8 cellular contexts compared by ENCODE assay signal in the genomic region with DNA sequence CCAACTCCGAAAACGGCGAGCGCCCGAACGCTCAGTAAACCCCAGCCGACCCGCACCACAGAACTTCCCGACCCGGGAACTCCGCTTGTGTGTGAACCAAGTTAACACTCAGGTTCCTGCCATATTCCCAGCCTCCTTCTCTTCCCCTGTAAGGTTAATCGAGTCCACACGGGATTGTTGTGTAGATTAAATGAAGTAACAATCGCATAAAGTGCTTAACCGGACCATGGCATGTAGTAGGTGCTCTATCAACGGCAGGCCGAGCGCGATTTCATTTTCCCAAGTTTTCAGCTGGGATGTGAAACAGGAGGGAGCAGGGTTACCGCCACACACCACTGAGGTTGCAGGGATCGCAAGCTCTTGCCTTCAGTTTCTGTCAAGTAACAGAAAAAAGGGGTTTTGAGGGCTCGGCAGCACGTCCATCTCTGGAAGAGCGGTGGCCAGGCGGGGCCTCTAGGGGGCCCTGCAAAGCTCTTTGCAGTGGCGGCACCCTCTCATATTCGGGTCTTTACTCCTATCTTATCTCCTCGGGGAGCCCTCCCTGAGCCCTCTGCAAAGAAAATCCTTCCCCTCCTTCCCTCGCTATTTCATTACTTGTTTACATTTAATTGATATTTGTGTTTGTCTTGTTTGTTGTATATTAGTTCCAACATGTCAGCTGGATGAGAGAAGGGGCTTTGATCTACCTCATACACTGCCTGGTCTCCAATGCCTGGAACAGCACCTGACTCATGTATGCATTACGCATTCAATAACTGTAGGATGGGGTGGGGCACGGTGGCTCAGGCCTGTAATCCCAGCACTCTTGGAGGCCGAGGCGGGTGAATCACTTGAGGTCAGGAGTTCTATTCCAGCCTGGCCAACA. TPM values are rescaled to one million over a fixed set of nuclear protein-coding genes. Genes with fewer than 3 reads are reported as not detected.
DNase-seq lines count a peak whose midpoint lies in the region; ATAC-seq and TF ChIP-seq lines count a peak whose summit lies in the region.

No MANE protein-coding gene starts in this region.

- H3K36me3 ChIP-seq in urinary bladder (ENCODE audit: insufficient read depth) = no peaks in the 10 kb centered on the region

- peaks cover 11% of the 10 kb centered on the region for H3K4me1 Mint-ChIP-seq in mesothelial cell of epicardium

- H3K27me3 Mint-ChIP-seq in mesothelial cell of epicardium (ENCODE audit: low read depth) = peaks cover 20% of the 10 kb centered on the region

- 12% methylated on average over 33 of the region's 33 CpGs for WGBS in urinary bladder

- TF ChIP-seq CTCF in HL-60 (IDR thresholded peaks at IDR 0.05; ENCODE audit: insufficient read depth, low read length) (peak; percentile 28), mesothelial cell of epicardium (IDR thresholded peaks at IDR 0.05; ENCODE audit: unreplicated experiment) (peak; percentile 31)

- H3K27ac Mint-ChIP-seq in mesothelial cell of epicardium = peak overlapping the region; percentile 80

- H3K27me3 ChIP-seq in HL-60 (ENCODE audit: insufficient read depth, poor library complexity, severe bottlenecking) = peaks cover 54% of the 10 kb centered on the region

- no peaks in the 10 kb centered on the region for H3K36me3 Mint-ChIP-seq in mesothelial cell of epicardium

- H3K9me3 Mint-ChIP-seq in mesothelial cell of epicardium = no peaks in the 10 kb centered on the region

- peak overlapping the region; percentile 93 for H3K4me3 Mint-ChIP-seq in mesothelial cell of epicardium

- DNase-seq in DMS53 treated with DMSO at 0.1 percent for 48 hours (lab: John Stamatoyannopoulos, UW; ENCODE audit: unreplicated experiment) (peak; percentile 36), HL-60 (ENCODE audit: low read depth in 1 of 2, low spot score in 1 of 2) (peak in 1 of 2 experiments; percentile 19), SKM-1 treated with dmso at 0.1 percent for 144 hours (lab: John Stamatoyannopoulos, UW; ENCODE audit: unreplicated experiment) (peak; percentile 29), dermis blood vessel endothelial cell (peak; percentile 57), mesothelial cell of epicardium (ENCODE audit: low spot score in 2 of 2, unreplicated experiment in 2 of 2) (peak in 1 of 2 experiments; percentile 47), mucosa of gallbladder (ENCODE audit: low spot score) (no peak)

- H3K27ac ChIP-seq in HL-60 (replicated peaks) (no peak overlapping the region), urinary bladder (ENCODE audit: low read depth) (no peak overlapping the region)

- H3K4me3 ChIP-seq in HL-60 (replicated peaks; ENCODE audit: insufficient read depth, low read length) (peak overlapping the region; percentile 17), urinary bladder (ENCODE audit: low read depth, low read length) (peak overlapping the region; percentile 83)

- H3K4me1 ChIP-seq in urinary bladder (ENCODE audit: insufficient read depth) = no peaks in the 10 kb centered on the region

- ATAC-seq in HG02840 (IDR thresholded peaks at IDR 0.05; ENCODE audit: low FRiP score, unreplicated experiment) = no peak

RNA-seq across cellular contexts. Expression of a gene that starts 0.8 kb away (rescaled TPM):
- total RNA-seq in dermis blood vessel endothelial cell (4.3 and 6.4 TPM in 2 replicates), mesothelial cell of epicardium (23.9 to 30.5 TPM (median 30.5 TPM) in 3 replicates), urinary bladder (8.1 TPM), mucosa of gallbladder (60.9 TPM)
- 8.3 TPM for polyA plus RNA-seq in urinary bladder
